7 cellular contexts compared by ENCODE assay signal in the genomic region with DNA sequence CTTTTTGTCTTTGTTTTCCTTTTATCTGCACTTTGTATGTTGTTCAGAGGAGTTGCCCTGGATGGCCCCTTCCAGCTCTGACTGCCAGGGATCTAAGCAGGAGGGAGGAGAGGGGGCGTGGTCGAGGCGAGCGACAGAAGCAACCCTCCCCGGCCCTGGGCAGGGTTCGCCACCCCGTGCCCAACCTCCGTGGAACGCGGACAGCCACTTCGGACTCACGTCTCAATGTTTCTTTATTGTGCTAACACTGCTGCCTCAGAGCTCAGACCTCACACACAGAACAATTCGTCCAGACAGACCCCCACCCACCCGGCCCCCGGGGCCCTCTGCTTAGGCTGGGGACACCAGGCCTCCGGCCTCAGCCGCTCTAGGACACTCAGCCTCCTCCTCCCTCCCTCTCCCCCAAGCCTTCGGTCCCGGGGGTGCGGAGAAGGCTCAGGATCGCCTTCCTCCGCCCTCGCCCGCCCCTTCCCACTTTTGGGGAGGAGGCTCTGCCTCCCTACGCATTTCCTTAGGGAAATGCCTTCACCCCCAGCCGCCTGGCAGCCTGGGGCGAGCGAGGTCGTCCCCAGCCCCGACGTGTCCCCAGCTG. TPM values are rescaled to one million over a fixed set of nuclear protein-coding genes. Genes with fewer than 3 reads are reported as not detected.
A peak's percentile ranks its signal among the peaks of the same experiment; 100 is the strongest.
DNase-seq lines count a peak whose midpoint lies in the region; TF ChIP-seq lines count a peak whose summit lies in the region.

No MANE protein-coding gene starts in this region.

- WGBS in esophagus squamous epithelium, 2 donors, result 0 to 2% methylated on average over 11 to 12 of the region's 31 CpGs
- 1% methylated on average over 23 to 29 of the region's 31 CpGs for WGBS in thyroid gland, 2 donors

- TF ChIP-seq POLR2A in esophagus squamous epithelium (IDR thresholded peaks at IDR 0.05) (no peak), thyroid gland (IDR thresholded peaks at IDR 0.05) (peak in 1 of 2 donors; percentile 48)

- DNase-seq in LHCN-M2 (ENCODE audit: low read depth) (peak; percentile 52), esophagus squamous epithelium (lab: John Stamatoyannopoulos, UW) (no peak), mucosa of gallbladder (ENCODE audit: low spot score) (peak; percentile 67), thyroid gland (peak; percentile 94 to 95), KBM-7 (no peak)
- peak; percentile 23 for DNase-seq in activated CD8-positive, alpha-beta memory T cell treated with anti-CD3 and anti-CD28 coated beads, Interleukin-2, amount 50 U/mL, for 4 hours

- H3K27me3 ChIP-seq in esophagus squamous epithelium, result no peaks in the 10 kb centered on the region
- H3K27me3 ChIP-seq in thyroid gland, result no peaks in the 10 kb centered on the region

- H3K27ac ChIP-seq in esophagus squamous epithelium (peak overlapping the region; percentile 95 to 98 (median 98)), thyroid gland (peak overlapping the region; percentile 91 to 98 (median 93))

- TF ChIP-seq CTCF in GM12875 (IDR thresholded peaks at IDR 0.05; ENCODE audit: borderline replicate concordance, insufficient read depth, low read depth, low read length), result no peak
- TF ChIP-seq CTCF in esophagus squamous epithelium (IDR thresholded peaks at IDR 0.05), result no peak
- no peak for TF ChIP-seq CTCF in thyroid gland (IDR thresholded peaks at IDR 0.05)

- peaks cover 11 to 58% (median 21%) of the 10 kb centered on the region in 3 donors for H3K4me1 ChIP-seq in esophagus squamous epithelium
- peaks cover 9 to 13% of the 10 kb centered on the region in 2 donors for H3K4me1 ChIP-seq in thyroid gland

- H3K9me3 ChIP-seq in esophagus squamous epithelium (no peaks in the 10 kb centered on the region), thyroid gland (no peaks in the 10 kb centered on the region)

- in situ Hi-C loops in KBM-7 (cut with MboI; ENCODE audit: low pct_unique_long_range_greater_than_20kb, low sequenced_read_pairs), result no loop called here

- peak overlapping the region; percentile 1 for H3K4me3 ChIP-seq in GM12875 (ENCODE audit: low read depth, low read length)
- H3K4me3 ChIP-seq in esophagus squamous epithelium, result peak overlapping the region; percentile 66 to 83 (median 73)
- peak overlapping the region; percentile 21 to 51 (median 48) for H3K4me3 ChIP-seq in thyroid gland (replicated peaks in 1 of 3)

- intact Hi-C loops in esophagus squamous epithelium (cut with DNase I) (no loop called here), thyroid gland (cut with DNase I) (no loop called here)

- H3K36me3 ChIP-seq in esophagus squamous epithelium (no peaks in the 10 kb centered on the region), thyroid gland (no peaks in the 10 kb centered on the region)

RNA-seq across cellular contexts. Expression of gene VSIG8, which starts 8.3 kb away (rescaled TPM):
- total RNA-seq in LHCN-M2 (2014; rRNA removed), result not detected in 2 replicates
- not detected for polyA plus RNA-seq in LHCN-M2 (2012)
- total RNA-seq in esophagus squamous epithelium, result 1 to 10 TPM in 3 of 4 donors, under 1 TPM in 1; 0.38 to 7.8 (median 1.8) TPM
- not detected for total RNA-seq in mucosa of gallbladder
- total RNA-seq in thyroid gland, result under 1 TPM in 1 of 4 donors, not detected in 3; 0.11 TPM

RNA-seq across cellular contexts. Expression of gene SLAMF8, which starts 27.5 kb away (rescaled TPM):
- total RNA-seq in LHCN-M2 (2014; rRNA removed), result not detected in 2 replicates
- polyA plus RNA-seq in LHCN-M2 (2012), result 0.15 TPM
- 1 to 10 TPM in 2 of 4 donors, under 1 TPM in 2; 0.49 to 9.0 (median 3.1) TPM for total RNA-seq in esophagus squamous epithelium
- total RNA-seq in mucosa of gallbladder, result 7.3 TPM
- total RNA-seq in thyroid gland, result 1 to 10 TPM; 1.6 to 6.3 (median 2.1) TPM

RNA-seq across cellular contexts. Expression of gene CFAP45, which starts 45.8 kb away (rescaled TPM):
- 0.34 and 1.2 TPM in 2 replicates for total RNA-seq in LHCN-M2 (2014; rRNA removed)
- polyA plus RNA-seq in LHCN-M2 (2012), result 0.29 TPM
- under 1 TPM in 2 of 4 donors, not detected in 2; 0.48 to 0.95 TPM for total RNA-seq in esophagus squamous epithelium
- total RNA-seq in mucosa of gallbladder, result 0.37 TPM
- total RNA-seq in thyroid gland, result under 1 TPM in 2 of 4 donors, not detected in 2; 0.56 to 0.94 TPM

RNA-seq across cellular contexts. Expression of gene FCRL6, which starts 52.0 kb away (rescaled TPM):
- total RNA-seq in LHCN-M2 (2014; rRNA removed), result not detected in 2 replicates
- polyA plus RNA-seq in LHCN-M2 (2012), result not detected
- under 1 TPM in 1 of 4 donors, not detected in 3; 0.76 TPM for total RNA-seq in esophagus squamous epithelium
- 0.81 TPM for total RNA-seq in mucosa of gallbladder
- total RNA-seq in thyroid gland, result 1 to 10 TPM in 1 of 4 donors, under 1 TPM in 1, not detected in 2; 0.71 to 1.1 TPM

Comparison
In these comparisons a context has a peak if more than half of its experiments do, and no peak if none do; other contexts are left out.
1. H3K4me3 ChIP-seq: peak in every context shown above with its lines; median percentile 73 in esophagus squamous epithelium; 48 in thyroid gland; 1 in GM12875.
2. DNase-seq: peak in LHCN-M2 (single experiment), activated CD8-positive, alpha-beta memory T cell treated with anti-CD3 and anti-CD28 coated beads, Interleukin-2, amount 50 U/mL, for 4 hours (single experiment), mucosa of gallbladder (single experiment) and thyroid gland (2 of 2); none in esophagus squamous epithelium (single experiment) and KBM-7 (single experiment).